In the genomic region with DNA sequence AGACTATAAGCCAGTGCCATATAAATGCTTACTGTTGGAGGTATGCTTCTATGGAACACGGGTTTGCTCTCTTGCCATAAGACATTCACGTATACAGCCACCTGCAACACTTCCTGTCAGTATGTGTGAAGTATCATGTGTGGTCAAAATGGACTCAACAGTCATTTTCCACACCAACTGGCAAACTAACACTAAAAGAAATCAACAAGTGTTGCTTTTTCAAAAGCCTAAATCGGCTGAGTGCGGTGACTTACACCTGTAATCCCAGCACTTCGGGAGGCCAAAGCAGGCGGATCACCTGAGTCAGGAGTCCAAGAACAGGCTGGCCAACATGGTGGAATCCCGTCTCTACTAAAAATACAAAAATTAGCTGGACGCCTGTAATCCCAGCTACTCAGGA, we compare ENCODE assay signal across 8 cellular contexts. TPM values are rescaled to one million over a fixed set of nuclear protein-coding genes. Genes with fewer than 3 reads are reported as not detected.
A peak's percentile ranks its signal among the peaks of the same experiment; 100 is the strongest.
DNase-seq lines count a peak whose midpoint lies in the region; ATAC-seq and TF ChIP-seq lines count a peak whose summit lies in the region.
"Not testable (repeated sequence)": the region's sequence is repeated elsewhere in the genome, so short reads cannot be mapped to it uniquely, and the experiment has no call there.

No MANE protein-coding gene starts in this region.

- not testable (repeated sequence) for H4K91ac ChIP-seq in IMR-90 (ENCODE audit: insufficient read depth, low read depth, low read length)

- not testable (repeated sequence) for H3K27me3 Mint-ChIP-seq in CD4-positive, alpha-beta memory T cell; activated CD8-positive, alpha-beta T cell treated with anti-CD3 and anti-CD28 coated beads for 36 hours; activated naive CD8-positive, alpha-beta T cell; neural progenitor cell (ENCODE audit: insufficient read depth, low read depth); stimulated activated naive CD8-positive, alpha-beta T cell treated with anti-CD3 and anti-CD28 coated beads, Interleukin-15, Interleukin-2, amounts not matched to agents 100 ng/mL and 50 ng/mL, for 24 hours

- not testable (repeated sequence) for ATAC-seq in IMR-90 (ENCODE audit: low read depth); activated CD8-positive, alpha-beta T cell treated with anti-CD3 and anti-CD28 coated beads for 36 hours

- not testable (repeated sequence) for H3K9me3 ChIP-seq in CD4-positive, alpha-beta memory T cell (ENCODE audit: control insufficient read depth in 1 of 2, low read length in 2 of 2); IMR-90 (ENCODE audit: control insufficient read depth, insufficient read depth, low read length); SK-N-SH; left ventricle myocardium inferior (replicated peaks); neural progenitor cell (ENCODE audit: low read depth)

- no CpG with 5 or more reads among the region's 8 CpGs for WGBS in IMR-90 (ENCODE audit: extremely low coverage in 2 of 2, insufficient read length in 1 of 2), 2 experiments
- 94% methylated on average over 5 of the region's 8 CpGs for WGBS in SK-N-SH (ENCODE audit: low lambda C conversion rate)

- H2BK120ac ChIP-seq in IMR-90 (ENCODE audit: low read depth, low read length) = not testable (repeated sequence)

- peak overlapping the region; percentile 15 for H3K27ac ChIP-seq in CD4-positive, alpha-beta memory T cell (ENCODE audit: low read depth, low read length)
- H3K27ac ChIP-seq in IMR-90 (ENCODE audit: insufficient read depth, low read length); SK-N-SH (ENCODE audit: low read depth in 2 of 2, low read length in 1 of 2); neural progenitor cell: not testable (repeated sequence)
- H3K27ac ChIP-seq in left ventricle myocardium inferior (replicated peaks) = peak overlapping the region; percentile 96

- in situ Hi-C loops in IMR-90 (cut with MboI; ENCODE audit: low sequenced_read_pairs) = not testable (repeated sequence)

- not testable (repeated sequence) for H4K5ac ChIP-seq in IMR-90 (ENCODE audit: low read depth, low read length)

- not testable (repeated sequence) for H3K27me3 ChIP-seq in CD4-positive, alpha-beta memory T cell (ENCODE audit: insufficient read depth, low read length); IMR-90 (ENCODE audit: control insufficient read depth, insufficient read depth, low read length); SK-N-SH (ENCODE audit: insufficient read depth); left ventricle myocardium inferior (ENCODE audit: low read depth); neural progenitor cell

- H3K27ac Mint-ChIP-seq in CD4-positive, alpha-beta memory T cell = peak overlapping the region in 6 of 7 donors; percentile 56 to 82 (median 76)
- peak overlapping the region; percentile 92 for H3K27ac Mint-ChIP-seq in activated CD8-positive, alpha-beta T cell treated with anti-CD3 and anti-CD28 coated beads for 36 hours
- H3K27ac Mint-ChIP-seq in activated naive CD8-positive, alpha-beta T cell = peak overlapping the region; percentile 85
- H3K27ac Mint-ChIP-seq in neural progenitor cell = not testable (repeated sequence)
- peak overlapping the region; percentile 50 for H3K27ac Mint-ChIP-seq in stimulated activated naive CD8-positive, alpha-beta T cell treated with anti-CD3 and anti-CD28 coated beads, Interleukin-15, Interleukin-2, amounts not matched to agents 100 ng/mL and 50 ng/mL, for 24 hours

- H3K9me3 Mint-ChIP-seq in CD4-positive, alpha-beta memory T cell; activated CD8-positive, alpha-beta T cell treated with anti-CD3 and anti-CD28 coated beads for 36 hours; activated naive CD8-positive, alpha-beta T cell (ENCODE audit: low read depth); neural progenitor cell; stimulated activated naive CD8-positive, alpha-beta T cell treated with anti-CD3 and anti-CD28 coated beads, Interleukin-15, Interleukin-2, amounts not matched to agents 100 ng/mL and 50 ng/mL, for 24 hours: not testable (repeated sequence)

- H3K4me3 Mint-ChIP-seq in CD4-positive, alpha-beta memory T cell = peak overlapping the region; percentile 40 to 99 (median 84)
- peak overlapping the region; percentile 93 for H3K4me3 Mint-ChIP-seq in activated CD8-positive, alpha-beta T cell treated with anti-CD3 and anti-CD28 coated beads for 36 hours
- H3K4me3 Mint-ChIP-seq in activated naive CD8-positive, alpha-beta T cell = peak overlapping the region; percentile 95
- peak overlapping the region; percentile 55 for H3K4me3 Mint-ChIP-seq in neural progenitor cell
- peak overlapping the region; percentile 100 for H3K4me3 Mint-ChIP-seq in stimulated activated naive CD8-positive, alpha-beta T cell treated with anti-CD3 and anti-CD28 coated beads, Interleukin-15, Interleukin-2, amounts not matched to agents 100 ng/mL and 50 ng/mL, for 24 hours

- H4K8ac ChIP-seq in IMR-90 (ENCODE audit: low read depth in 2 of 2, low read length in 2 of 2) = not testable (repeated sequence)

- H3K9ac ChIP-seq in IMR-90 (ENCODE audit: low read depth, low read length); SK-N-SH; neural progenitor cell: not testable (repeated sequence)

- not testable (repeated sequence) for H3K56ac ChIP-seq in IMR-90 (ENCODE audit: extremely low read depth, insufficient read depth, low read length)

- H2BK15ac ChIP-seq in IMR-90 (ENCODE audit: low read depth, low read length) = not testable (repeated sequence)

- not testable (repeated sequence) for H3K14ac ChIP-seq in IMR-90 (replicated peaks; ENCODE audit: low read depth, low read length)

- DNase-seq in CD4-positive, alpha-beta memory T cell = peak in 2 of 5 donors; percentile 21 to 38
- DNase-seq in IMR-90; SK-N-SH; left ventricle myocardium inferior; neural progenitor cell (ENCODE audit: low spot score): not testable (repeated sequence)
- DNase-seq in activated CD8-positive, alpha-beta T cell treated with anti-CD3 and anti-CD28 coated beads for 36 hours = peak; percentile 28

- H4K20me1 ChIP-seq in IMR-90 (ENCODE audit: insufficient read depth, low read length) (peaks cover 31% of the 10 kb centered on the region), SK-N-SH (ENCODE audit: insufficient read depth) (peaks cover 68% of the 10 kb centered on the region), neural progenitor cell (ENCODE audit: low read depth) (peaks cover 46% of the 10 kb centered on the region)

- not testable (repeated sequence) for TF ChIP-seq RAD21 in IMR-90 (IDR thresholded peaks at IDR 0.05; ENCODE audit: low read length); SK-N-SH (IDR thresholded peaks at IDR 0.05; ENCODE audit: low read length)

- TF ChIP-seq CTCF in IMR-90 (conservative IDR thresholded peaks at IDR 0.05; ENCODE audit: low read depth, low read length); SK-N-SH (IDR thresholded peaks at IDR 0.05); activated CD8-positive, alpha-beta T cell treated with anti-CD3 and anti-CD28 coated beads for 36 hours (IDR thresholded peaks at IDR 0.05); left ventricle myocardium inferior (IDR thresholded peaks at IDR 0.05; ENCODE audit: borderline replicate concordance); neural progenitor cell (IDR thresholded peaks at IDR 0.05): not testable (repeated sequence)

- not testable (repeated sequence) for H2AK5ac ChIP-seq in IMR-90 (ENCODE audit: low read depth, low read length)

- peak overlapping the region; percentile 49; the same call in 1 of the 2 replicates for H3K23ac ChIP-seq in IMR-90 (ENCODE audit: low read depth, low read length)

- H3K4me1 Mint-ChIP-seq in CD4-positive, alpha-beta memory T cell = peaks cover 25 to 73% (median 50%) of the 10 kb centered on the region in 4 donors
- H3K4me1 Mint-ChIP-seq in activated CD8-positive, alpha-beta T cell treated with anti-CD3 and anti-CD28 coated beads for 36 hours (ENCODE audit: low read depth) = peaks cover 34% of the 10 kb centered on the region
- peaks cover 46% of the 10 kb centered on the region for H3K4me1 Mint-ChIP-seq in activated naive CD8-positive, alpha-beta T cell (ENCODE audit: low read depth)
- peaks cover 21% of the 10 kb centered on the region for H3K4me1 Mint-ChIP-seq in neural progenitor cell
- peaks cover 62% of the 10 kb centered on the region for H3K4me1 Mint-ChIP-seq in stimulated activated naive CD8-positive, alpha-beta T cell treated with anti-CD3 and anti-CD28 coated beads, Interleukin-15, Interleukin-2, amounts not matched to agents 100 ng/mL and 50 ng/mL, for 24 hours (ENCODE audit: low read depth)

- H3K18ac ChIP-seq in IMR-90 (ENCODE audit: low read depth, low read length) = not testable (repeated sequence)

- H3K9me1 ChIP-seq in IMR-90 (ENCODE audit: insufficient read depth, low read length) = not testable (repeated sequence)

- H3K4me1 ChIP-seq in CD4-positive, alpha-beta memory T cell (ENCODE audit: insufficient read depth, low read length) = peaks cover 46% of the 10 kb centered on the region
- H3K4me1 ChIP-seq in IMR-90 (ENCODE audit: control insufficient read depth, insufficient read depth, low read length); SK-N-SH (ENCODE audit: control insufficient read depth in 1 of 2, insufficient read depth in 2 of 2, low read depth in 1 of 2, low read length in 1 of 2); neural progenitor cell: not testable (repeated sequence)
- H3K4me1 ChIP-seq in left ventricle myocardium inferior = peaks cover 63% of the 10 kb centered on the region

- not testable (repeated sequence) for H2BK20ac ChIP-seq in IMR-90 (ENCODE audit: low read depth, low read length)

- intact Hi-C loops in CD4-positive, alpha-beta memory T cell (cut with micrococcal nuclease) = loop anchor here (10.0 kb wide), 1 partner anchor 602 kb away; a partner anchor contains a TSS
- intact Hi-C loops in IMR-90 (cut with micrococcal nuclease); activated CD8-positive, alpha-beta T cell treated with anti-CD3 and anti-CD28 coated beads for 36 hours (cut with micrococcal nuclease); left ventricle myocardium inferior (cut with micrococcal nuclease): not testable (repeated sequence)

- not testable (repeated sequence) for H3F3A ChIP-seq in SK-N-SH (replicated peaks; ENCODE audit: insufficient read depth)
- H3F3A ChIP-seq in neural progenitor cell (ENCODE audit: low read depth) = peaks cover 16% of the 10 kb centered on the region

- H3K79me2 ChIP-seq in SK-N-SH (ENCODE audit: insufficient read depth) = peaks cover 76% of the 10 kb centered on the region
- H3K79me2 ChIP-seq in neural progenitor cell (ENCODE audit: low read depth) = peaks cover 80% of the 10 kb centered on the region

- H3K4me2 ChIP-seq in IMR-90 (ENCODE audit: low read depth, low read length); neural progenitor cell: not testable (repeated sequence)
- H3K4me2 ChIP-seq in SK-N-SH = peak overlapping the region; percentile 87

- H2AK9ac ChIP-seq in IMR-90 (replicated peaks; ENCODE audit: low read depth, low read length, poor library complexity) = not testable (repeated sequence)

- H2BK5ac ChIP-seq in IMR-90 (ENCODE audit: low read depth, low read length, poor library complexity, severe bottlenecking) = not testable (repeated sequence)

- peak overlapping the region in 1 of 2 donors; percentile 28 for H3K4me3 ChIP-seq in CD4-positive, alpha-beta memory T cell (ENCODE audit: low read length in 2 of 2)
- not testable (repeated sequence) for H3K4me3 ChIP-seq in IMR-90 (ENCODE audit: insufficient read depth, low read depth, low read length); SK-N-SH (ENCODE audit: low read depth in 2 of 2, low read length in 1 of 2); left ventricle myocardium inferior; neural progenitor cell

- H3K36me3 Mint-ChIP-seq in CD4-positive, alpha-beta memory T cell = peaks cover 0 to 12% of the 10 kb centered on the region in 2 donors
- peaks cover 23% of the 10 kb centered on the region for H3K36me3 Mint-ChIP-seq in activated CD8-positive, alpha-beta T cell treated with anti-CD3 and anti-CD28 coated beads for 36 hours (ENCODE audit: low read depth)
- not testable (repeated sequence) for H3K36me3 Mint-ChIP-seq in activated naive CD8-positive, alpha-beta T cell
- H3K36me3 Mint-ChIP-seq in neural progenitor cell = peaks cover 11% of the 10 kb centered on the region
- H3K36me3 Mint-ChIP-seq in stimulated activated naive CD8-positive, alpha-beta T cell treated with anti-CD3 and anti-CD28 coated beads, Interleukin-15, Interleukin-2, amounts not matched to agents 100 ng/mL and 50 ng/mL, for 24 hours (ENCODE audit: low read depth) = peaks cover 14% of the 10 kb centered on the region

- not testable (repeated sequence) for H3K36me3 ChIP-seq in CD4-positive, alpha-beta memory T cell (ENCODE audit: insufficient read depth, low read length); IMR-90 (ENCODE audit: control insufficient read depth, insufficient read depth, low read length); SK-N-SH (replicated peaks in 1 of 2; ENCODE audit: control insufficient read depth in 1 of 2, insufficient read depth in 2 of 2, low read length in 1 of 2); left ventricle myocardium inferior; neural progenitor cell

- H2AFZ ChIP-seq in IMR-90 (replicated peaks; ENCODE audit: low read length, poor library complexity); SK-N-SH (ENCODE audit: low read depth); neural progenitor cell (replicated peaks): not testable (repeated sequence)

- CTCF ChIA-PET in CD4-positive, alpha-beta memory T cell (lab: Charles Lee; ENCODE audit: partially characterized antibody); IMR-90 (lab: Yijun Ruan, JAX); SK-N-SH (lab: Yijun Ruan, JAX); activated CD8-positive, alpha-beta T cell treated with anti-CD3 and anti-CD28 coated beads for 36 hours (lab: Charles Lee): not testable (repeated sequence)

- not testable (repeated sequence) for BruUV-seq in IMR-90 (replicated peaks; lab: Mats Ljungman, UMichigan)

- not testable (repeated sequence) for H3K9me2 ChIP-seq in SK-N-SH

- not testable (repeated sequence) for TF ChIP-seq POLR2A in IMR-90 (IDR thresholded peaks at IDR 0.05; ENCODE audit: low read depth, low read length)

- POLR2A ChIA-PET in CD4-positive, alpha-beta memory T cell (lab: Charles Lee; ENCODE audit: partially characterized antibody) = interaction anchor here (1.2 kb wide), 1 partner anchor 116 kb away, joined by 3 read pairs; no protein-coding TSS in a partner anchor
- POLR2A ChIA-PET in IMR-90 (lab: Charles Lee; ENCODE audit: unreplicated experiment); SK-N-SH (lab: Yijun Ruan, JAX); activated CD8-positive, alpha-beta T cell treated with anti-CD3 and anti-CD28 coated beads for 36 hours (lab: Charles Lee): not testable (repeated sequence)

- not testable (repeated sequence) for H3K4ac ChIP-seq in IMR-90 (ENCODE audit: low read depth, low read length)

- H3K79me1 ChIP-seq in IMR-90 (ENCODE audit: low read depth in 1 of 2, low read length in 2 of 2) = not testable (repeated sequence)

- TF ChIP-seq EP300 in SK-N-SH (IDR thresholded peaks at IDR 0.05; ENCODE audit: borderline replicate concordance in 1 of 2, low read depth in 1 of 2, low read length in 1 of 2) = not testable (repeated sequence)

- dilution Hi-C loops in IMR-90 (cut with HindIII; ENCODE audit: low sequenced_read_pairs, unreplicated experiment) = not testable (repeated sequence)

RNA-seq across cellular contexts. Expression of a gene that starts 3.1 kb away (rescaled TPM):
- 100 to 1,000 TPM; 170 to 177 TPM for total RNA-seq in CD4-positive, alpha-beta memory T cell
- 10 to 100 TPM in 1 of 2 donors, 1 to 10 TPM in 1; 5.4 to 19.0 TPM for polyA plus RNA-seq in CD4-positive, alpha-beta memory T cell
- 53.8 and 55.8 TPM in 2 replicates for total RNA-seq in IMR-90 (2012; rRNA removed)
- 11.1 and 13.4 TPM in 2 replicates for polyA plus RNA-seq in IMR-90 (2012; rRNA removed)
- 2.4 and 3.5 TPM in 2 replicates for polyA plus RNA-seq in IMR-90 (2012; cell fraction: cytosol; rRNA removed)
- polyA plus RNA-seq in IMR-90 (2012; cell fraction: nucleus; rRNA removed; ENCODE audit: low replicate concordance) = 5.5 and 29.9 TPM in 2 replicates
- 11.2 and 14.8 TPM in 2 replicates for polyA plus RNA-seq in SK-N-SH (2012; rRNA removed)
- 11.7 and 12.4 TPM in 2 replicates for polyA plus RNA-seq in SK-N-SH (2012; cell fraction: cytosol; rRNA removed)
- 16.9 and 32.5 TPM in 2 replicates for polyA plus RNA-seq in SK-N-SH (2012; cell fraction: nucleus; rRNA removed)
- total RNA-seq in activated CD8-positive, alpha-beta T cell treated with anti-CD3 and anti-CD28 coated beads for 36 hours = 100 to 1,000 TPM; 103 to 108 TPM
- 41.2 TPM for total RNA-seq in left ventricle myocardium inferior
- total RNA-seq in neural progenitor cell (ENCODE audit: low replicate concordance) = 45.2 and 69.7 TPM in 2 replicates
